11 cellular contexts compared by ENCODE assay signal in genomic region chr10:122463466-122464157, GRCh38. TPM values are rescaled to one million over a fixed set of nuclear protein-coding genes. Genes with fewer than 3 reads are reported as not detected.
A peak's percentile ranks its signal among the peaks of the same experiment; 100 is the strongest.
DNase-seq lines count a peak whose midpoint lies in the region; ATAC-seq, FAIRE-seq and TF ChIP-seq lines count a peak whose summit lies in the region.
"Had no signal": no experiment of that assay in that cellular context is flagged by ENCODE, and none has a peak within 500 bp of the region (broad histone marks: within the 10 kb centered on the region; RNA-seq: fewer than 3 reads in every experiment).

No MANE protein-coding gene starts in this region.

- TF ChIP-seq CTCF in RWPE1 (conservative IDR thresholded peaks at IDR 0.05; ENCODE audit: low read depth) (no peak), coronary artery (IDR thresholded peaks at IDR 0.05) (no peak), suprapubic skin (IDR thresholded peaks at IDR 0.05) (no peak)

- H3K36me3 ChIP-seq in mesodermal cell (ENCODE audit: control insufficient read depth, insufficient read depth, low read length): peaks cover 10% of the 10 kb centered on the region
- no peaks in the 10 kb centered on the region for H3K36me3 ChIP-seq in suprapubic skin
- H3K36me3 ChIP-seq: left lung had no signal

- H3K9me3 ChIP-seq in mesodermal cell (ENCODE audit: control insufficient read depth, low read length) (no peaks in the 10 kb centered on the region), suprapubic skin (no peaks in the 10 kb centered on the region)
- H3K9me3 ChIP-seq: left lung had no signal

- H3K27ac ChIP-seq in RWPE1 (peak overlapping the region; percentile 98), coronary artery (peak overlapping the region in 1 of 2 donors; percentile 96), mesodermal cell (ENCODE audit: low read depth, low read length, severe bottlenecking) (no peak overlapping the region), suprapubic skin (no peak overlapping the region)

- H3K4me3 ChIP-seq in coronary artery: peak overlapping the region; percentile 98
- H3K4me3 ChIP-seq in mesodermal cell (ENCODE audit: extremely low read depth, insufficient read depth, low read length, poor library complexity, severe bottlenecking): peak overlapping the region; percentile 49
- H3K4me3 ChIP-seq in suprapubic skin: peak overlapping the region; percentile 85

- no peak for TF ChIP-seq EP300 in suprapubic skin (IDR thresholded peaks at IDR 0.05)

- H3K4me1 ChIP-seq in mesodermal cell (ENCODE audit: control insufficient read depth, insufficient read depth, low read length, poor library complexity, severe bottlenecking) (peaks cover 15% of the 10 kb centered on the region), suprapubic skin (peaks cover 46% of the 10 kb centered on the region)

- POLR2A ChIA-PET in RWPE1 (lab: Yijun Ruan, JAX; ENCODE audit: low non-redundant PET): no interaction called here

- WGBS in mesodermal cell (ENCODE audit: insufficient coverage in 2 of 2), 2 experiments: 80 to 81% methylated on average over 10 to 11 of the region's 12 CpGs
- 47% methylated on average over 11 of the region's 12 CpGs for WGBS in suprapubic skin

- FAIRE-seq in frontal cortex (lab: Jason Lieb, UNC): no peak

- DNase-seq in RWPE1 (ENCODE audit: low spot score) (no peak), coronary artery (ENCODE audit: low spot score) (no peak), suprapubic skin (ENCODE audit: low spot score in 2 of 2) (no peak), NCI-H2107 treated with DMSO at 0.1 percent for 48 hours (lab: John Stamatoyannopoulos, UW; ENCODE audit: unreplicated experiment) (no peak), frontal cortex (ENCODE audit: low spot score in 2 of 2) (no peak)
- DNase-seq: left lung; stimulated activated CD4-positive, alpha-beta T cell treated with anti-CD3 and anti-CD28 coated beads, Interleukin-4, amount 100 ng/mL, for 4 hours had no signal

- TF ChIP-seq POLR2A in suprapubic skin (IDR thresholded peaks at IDR 0.05): no peak

- CTCF ChIA-PET in RWPE1 (lab: Yijun Ruan, JAX): interaction anchor here (0.5 to 0.6 kb wide), 4 partner anchors 11 to 350 kb away, joined by 3 read pairs; no protein-coding TSS in a partner anchor

- H3K27me3 ChIP-seq in suprapubic skin: no peaks in the 10 kb centered on the region

- no peak for ATAC-seq in GM21825 (IDR thresholded peaks at IDR 0.05; ENCODE audit: unreplicated experiment)

RNA-seq across cellular contexts. Expression of gene HTRA1, which starts 2.3 kb away (rescaled TPM):
- polyA plus RNA-seq in mesodermal cell (2013, experiment 1 of 2): 223 TPM
- polyA plus RNA-seq in mesodermal cell (2013, experiment 2 of 2): 197 TPM
- 10 to 100 TPM; 55.2 to 99.5 (median 80.6) TPM for total RNA-seq in suprapubic skin
- 41.2 TPM for total RNA-seq in frontal cortex
- total RNA-seq: activated CD8-positive, alpha-beta memory T cell treated with anti-CD3 and anti-CD28 coated beads for 36 hours had no signal

RNA-seq across cellular contexts. Expression of gene ARMS2, which starts 9.2 kb away (rescaled TPM):
- polyA plus RNA-seq in mesodermal cell (2013, experiment 1 of 2): not detected
- polyA plus RNA-seq in mesodermal cell (2013, experiment 2 of 2): not detected
- total RNA-seq in suprapubic skin: under 1 TPM in 1 of 4 donors, not detected in 3; 0.72 TPM
- not detected for total RNA-seq in frontal cortex
- total RNA-seq: activated CD8-positive, alpha-beta memory T cell treated with anti-CD3 and anti-CD28 coated beads for 36 hours; Daoy; left lung had no signal
